ENCODE assay signal across 8 cellular contexts in genomic region chr13:75482820-75483079, GRCh38. TPM values are rescaled to one million over a fixed set of nuclear protein-coding genes. Genes with fewer than 3 reads are reported as not detected.
DNase-seq lines count a peak whose midpoint lies in the region; ATAC-seq lines count a peak whose summit lies in the region.

No MANE protein-coding gene starts in this region.

- peaks cover 19% of the 10 kb centered on the region for H3K4me1 ChIP-seq in iPS-18a (ENCODE audit: control insufficient read depth, low read depth, low read length)

- H3K27ac ChIP-seq in iPS-18a (ENCODE audit: low read length), result no peak overlapping the region

- H3K36me3 Mint-ChIP-seq in T-helper 1 cell treated with Interleukin-12 subunit alpha and Interleukin-12 subunit beta and Interleukin-4 antibody, amounts not matched to agents 30 μg/mL and 1 μg/mL, for 36 hours (ENCODE audit: low read depth), result peaks cover 3% of the 10 kb centered on the region
- peaks cover 6% of the 10 kb centered on the region for H3K36me3 Mint-ChIP-seq in activated T-helper 17 cell treated with anti-CD3 and anti-CD28 coated beads, Interleukin-2, amount 50 U/mL, for 72 hours (ENCODE audit: low read depth)
- H3K36me3 Mint-ChIP-seq in stimulated activated naive B cell treated with anti-CD40 and anti-IgM and Interleukin-4, amounts not matched to agents 10 μg/mL and 1 μg/mL and 100 μg/mL, for 72 hours, result peaks cover 0 to 3% of the 10 kb centered on the region in 2 donors

- no peak overlapping the region for H3K27ac Mint-ChIP-seq in T-helper 1 cell treated with Interleukin-12 subunit alpha and Interleukin-12 subunit beta and Interleukin-4 antibody, amounts not matched to agents 30 μg/mL and 1 μg/mL, for 36 hours
- H3K27ac Mint-ChIP-seq in activated T-helper 17 cell treated with anti-CD3 and anti-CD28 coated beads, Interleukin-2, amount 50 U/mL, for 72 hours, result peak overlapping the region; percentile 59
- no peak overlapping the region for H3K27ac Mint-ChIP-seq in stimulated activated naive B cell treated with anti-CD40 and anti-IgM and Interleukin-4, amounts not matched to agents 10 μg/mL and 1 μg/mL and 100 μg/mL, for 72 hours

- peak overlapping the region; percentile 83 for H3K4me3 ChIP-seq in iPS-18a (ENCODE audit: low read length)

- peaks cover 13% of the 10 kb centered on the region for H3K27me3 ChIP-seq in iPS-18a (ENCODE audit: control insufficient read depth, insufficient read depth, low read length)

- H3K4me3 Mint-ChIP-seq in T-helper 1 cell treated with Interleukin-12 subunit alpha and Interleukin-12 subunit beta and Interleukin-4 antibody, amounts not matched to agents 30 μg/mL and 1 μg/mL, for 36 hours, result peak overlapping the region; percentile 98
- peak overlapping the region; percentile 96 for H3K4me3 Mint-ChIP-seq in activated T-helper 17 cell treated with anti-CD3 and anti-CD28 coated beads, Interleukin-2, amount 50 U/mL, for 72 hours
- H3K4me3 Mint-ChIP-seq in stimulated activated naive B cell treated with anti-CD40 and anti-IgM and Interleukin-4, amounts not matched to agents 10 μg/mL and 1 μg/mL and 100 μg/mL, for 72 hours, result peak overlapping the region; percentile 89 to 99

- H3K36me3 ChIP-seq in iPS-18a (ENCODE audit: control insufficient read depth, low read depth, low read length), result no peaks in the 10 kb centered on the region

- H3K4me1 Mint-ChIP-seq in T-helper 1 cell treated with Interleukin-12 subunit alpha and Interleukin-12 subunit beta and Interleukin-4 antibody, amounts not matched to agents 30 μg/mL and 1 μg/mL, for 36 hours (ENCODE audit: low read depth), result peaks cover 16% of the 10 kb centered on the region
- peaks cover 11% of the 10 kb centered on the region for H3K4me1 Mint-ChIP-seq in activated T-helper 17 cell treated with anti-CD3 and anti-CD28 coated beads, Interleukin-2, amount 50 U/mL, for 72 hours
- peaks cover 12 to 32% of the 10 kb centered on the region in 2 donors for H3K4me1 Mint-ChIP-seq in stimulated activated naive B cell treated with anti-CD40 and anti-IgM and Interleukin-4, amounts not matched to agents 10 μg/mL and 1 μg/mL and 100 μg/mL, for 72 hours

- H3K9me3 ChIP-seq in iPS-18a (ENCODE audit: control insufficient read depth, low read depth, low read length), result no peaks in the 10 kb centered on the region

- H3K27me3 Mint-ChIP-seq in T-helper 1 cell treated with Interleukin-12 subunit alpha and Interleukin-12 subunit beta and Interleukin-4 antibody, amounts not matched to agents 30 μg/mL and 1 μg/mL, for 36 hours (ENCODE audit: low read depth), result peaks cover 68% of the 10 kb centered on the region
- peaks cover 55% of the 10 kb centered on the region for H3K27me3 Mint-ChIP-seq in activated T-helper 17 cell treated with anti-CD3 and anti-CD28 coated beads, Interleukin-2, amount 50 U/mL, for 72 hours
- peaks cover 43 to 66% of the 10 kb centered on the region in 2 donors for H3K27me3 Mint-ChIP-seq in stimulated activated naive B cell treated with anti-CD40 and anti-IgM and Interleukin-4, amounts not matched to agents 10 μg/mL and 1 μg/mL and 100 μg/mL, for 72 hours

- H3K9ac ChIP-seq in iPS-18a (ENCODE audit: low read length), result peak overlapping the region; percentile 71

- H3K9me3 Mint-ChIP-seq in T-helper 1 cell treated with Interleukin-12 subunit alpha and Interleukin-12 subunit beta and Interleukin-4 antibody, amounts not matched to agents 30 μg/mL and 1 μg/mL, for 36 hours, result no peaks in the 10 kb centered on the region
- no peaks in the 10 kb centered on the region for H3K9me3 Mint-ChIP-seq in activated T-helper 17 cell treated with anti-CD3 and anti-CD28 coated beads, Interleukin-2, amount 50 U/mL, for 72 hours
- no peaks in the 10 kb centered on the region for H3K9me3 Mint-ChIP-seq in stimulated activated naive B cell treated with anti-CD40 and anti-IgM and Interleukin-4, amounts not matched to agents 10 μg/mL and 1 μg/mL and 100 μg/mL, for 72 hours

- ATAC-seq in activated T-helper 17 cell treated with anti-CD3 and anti-CD28 coated beads, Interleukin-2, amount 50 U/mL, for 72 hours (replicated peaks), result no peak
- ATAC-seq in stimulated activated naive B cell treated with anti-CD40 and anti-IgM and Interleukin-4, amounts not matched to agents 10 μg/mL and 1 μg/mL and 100 μg/mL, for 72 hours (replicated peaks), result no peak
- ATAC-seq in GM18858 (IDR thresholded peaks at IDR 0.05; ENCODE audit: unreplicated experiment), result no peak

- DNase-seq in T-helper 1 cell, result no peak
- DNase-seq in stimulated activated naive B cell treated with anti-CD40 and anti-IgM and Interleukin-4, amounts not matched to agents 10 μg/mL and 1 μg/mL and 100 μg/mL, for 72 hours, result no peak
- no peak for DNase-seq in NCI-H524 (lab: John Stamatoyannopoulos, UW)
- no peak for DNase-seq in retina

RNA-seq across cellular contexts. Expression of gene TBC1D4, which starts 0.8 kb away (rescaled TPM):
- total RNA-seq in activated T-helper 17 cell treated with anti-CD3 and anti-CD28 coated beads, Interleukin-2, amount 50 U/mL, for 72 hours, result 10 to 100 TPM; 14.7 to 23.7 TPM

RNA-seq across cellular contexts. Expression of gene COMMD6, which starts 54.9 kb away (rescaled TPM):
- total RNA-seq in activated T-helper 17 cell treated with anti-CD3 and anti-CD28 coated beads, Interleukin-2, amount 50 U/mL, for 72 hours, result 100 to 1,000 TPM; 110 to 155 TPM
